Comparison of ENCODE assay signal across 11 cellular contexts in the genomic region with DNA sequence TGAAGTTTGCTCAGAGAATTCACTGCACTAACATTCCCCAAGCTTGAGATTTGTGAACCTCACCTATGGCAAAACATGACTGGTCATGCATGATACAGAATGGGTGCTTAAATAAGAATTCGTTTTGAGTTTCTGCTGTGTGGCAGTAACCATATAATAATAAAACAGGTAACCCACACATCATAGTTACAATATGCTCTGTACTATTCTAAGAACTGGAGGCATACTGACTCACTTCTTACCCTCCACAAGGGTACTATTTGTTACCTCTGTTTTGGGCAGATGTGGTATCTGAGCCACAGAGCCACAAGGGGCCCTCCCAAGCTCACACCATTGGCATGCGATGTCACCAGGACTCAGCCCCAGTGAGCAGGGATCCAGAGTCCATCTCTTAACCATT. TPM values are rescaled to one million over a fixed set of nuclear protein-coding genes. Genes with fewer than 3 reads are reported as not detected.
A peak's percentile ranks its signal among the peaks of the same experiment; 100 is the strongest.
DNase-seq lines count a peak whose midpoint lies in the region; ATAC-seq and FAIRE-seq lines count a peak whose summit lies in the region.
"Had no signal": no experiment of that assay in that cellular context is flagged by ENCODE, and none has a peak within 500 bp of the region (broad histone marks: within the 10 kb centered on the region; RNA-seq: fewer than 3 reads in every experiment).

No MANE protein-coding gene starts in this region.

- H3K27me3 ChIP-seq in small intestine (ENCODE audit: control insufficient read depth in 2 of 2, insufficient read depth in 2 of 2, low read length in 2 of 2), result no peaks in the 10 kb centered on the region

- H3K27ac Mint-ChIP-seq in natural killer cell treated with Interleukin-12 subunit alpha and Interleukin-12 subunit beta and Interleukin-15 and Interleukin-18, amount 100 ng/mL, for 72 hours, result peak overlapping the region; percentile 25 to 40
- H3K27ac Mint-ChIP-seq: activated CD4-positive, alpha-beta T cell treated with anti-CD3 and anti-CD28 coated beads, Interleukin-2, amount 10 ng/mL, durations not matched to agents 7 days and 5 days had no signal

- no peaks in the 10 kb centered on the region for H3K4me1 Mint-ChIP-seq in activated T-cell treated with anti-CD3 and anti-CD28 coated beads, Interleukin-2, amount 50 U/mL, for 4 hours (ENCODE audit: low read depth)
- H3K4me1 Mint-ChIP-seq in natural killer cell treated with Interleukin-12 subunit alpha and Interleukin-12 subunit beta and Interleukin-15 and Interleukin-18, amount 100 ng/mL, for 72 hours (ENCODE audit: low read depth in 2 of 2), result peaks cover 49 to 53% of the 10 kb centered on the region in 2 donors

- 62 to 81% (median 69%) methylated on average over 2 of the region's 2 CpGs for WGBS in small intestine, 3 donors

- FAIRE-seq in small intestine (lab: Jason Lieb, UNC), result no peak

- no peaks in the 10 kb centered on the region for H3K9me3 ChIP-seq in small intestine (ENCODE audit: control insufficient read depth, low read depth)

- H3K36me3 ChIP-seq in small intestine (ENCODE audit: control insufficient read depth in 2 of 2, insufficient read depth in 2 of 2, low read length in 2 of 2), result no peaks in the 10 kb centered on the region

- no peak overlapping the region for H3K4me3 Mint-ChIP-seq in activated T-cell treated with anti-CD3 and anti-CD28 coated beads, Interleukin-2, amount 50 U/mL, for 4 hours
- H3K4me3 Mint-ChIP-seq in natural killer cell treated with Interleukin-12 subunit alpha and Interleukin-12 subunit beta and Interleukin-15 and Interleukin-18, amount 100 ng/mL, for 72 hours, result peak overlapping the region; percentile 47
- H3K4me3 Mint-ChIP-seq: activated CD4-positive, alpha-beta T cell treated with anti-CD3 and anti-CD28 coated beads, Interleukin-2, amount 10 ng/mL, durations not matched to agents 7 days and 5 days had no signal

- H3K4me3 ChIP-seq in small intestine (ENCODE audit: low read depth in 1 of 2, low read length in 2 of 2), result no peak overlapping the region

- peak; percentile 24 to 49 for ATAC-seq in activated T-cell treated with anti-CD3 and anti-CD28 coated beads, Interleukin-2, amount 50 U/mL, for 4 hours
- ATAC-seq in GM21825 (IDR thresholded peaks at IDR 0.05; ENCODE audit: unreplicated experiment), result peak; percentile 32
- ATAC-seq in HG03469 (IDR thresholded peaks at IDR 0.05; ENCODE audit: unreplicated experiment), result peak; percentile 34
- ATAC-seq in natural killer cell treated with Interleukin-12 subunit alpha and Interleukin-12 subunit beta and Interleukin-15 and Interleukin-18, amount 100 ng/mL, for 72 hours, result peak; percentile 77 to 84

- H3K27ac ChIP-seq in small intestine (ENCODE audit: low read depth in 1 of 2, low read length in 1 of 2), result no peak overlapping the region

- no peaks in the 10 kb centered on the region for H3K27me3 Mint-ChIP-seq in activated T-cell treated with anti-CD3 and anti-CD28 coated beads, Interleukin-2, amount 50 U/mL, for 4 hours (ENCODE audit: low read depth)
- H3K27me3 Mint-ChIP-seq in natural killer cell treated with Interleukin-12 subunit alpha and Interleukin-12 subunit beta and Interleukin-15 and Interleukin-18, amount 100 ng/mL, for 72 hours, result peaks cover 0 to 5% of the 10 kb centered on the region in 2 donors
- H3K27me3 Mint-ChIP-seq: activated CD4-positive, alpha-beta T cell treated with anti-CD3 and anti-CD28 coated beads, Interleukin-2, amount 10 ng/mL, durations not matched to agents 7 days and 5 days had no signal

- no peak for DNase-seq in activated T-cell treated with anti-CD3 and anti-CD28 coated beads, Interleukin-2, amount 50 U/mL, for 4 hours
- DNase-seq in activated T-cell treated with anti-CD3 and anti-CD28 coated beads, Interleukin-2, amount 50 U/mL, for 1 hour, result no peak
- no peak for DNase-seq in natural killer cell treated with Interleukin-12 subunit alpha and Interleukin-12 subunit beta and Interleukin-15 and Interleukin-18, amount 100 ng/mL, for 72 hours (ENCODE audit: low spot score)
- DNase-seq in small intestine (no peak), DMS153 treated with DMSO at 0.1 percent for 48 hours (lab: John Stamatoyannopoulos, UW; ENCODE audit: unreplicated experiment) (no peak), SW480 (ENCODE audit: low spot score) (no peak)
- DNase-seq: activated CD4-positive, alpha-beta T cell treated with anti-CD3 and anti-CD28 coated beads, Interleukin-2, amount 10 ng/mL, durations not matched to agents 7 days and 5 days; DMS79; NCI-H510A had no signal

- peaks cover 19 to 22% of the 10 kb centered on the region in 2 donors for H3K4me1 ChIP-seq in small intestine (ENCODE audit: control insufficient read depth in 2 of 2, insufficient read depth in 1 of 2, low read depth in 1 of 2, low read length in 1 of 2)

- H3K36me3 Mint-ChIP-seq in activated T-cell treated with anti-CD3 and anti-CD28 coated beads, Interleukin-2, amount 50 U/mL, for 4 hours (ENCODE audit: insufficient read depth), result peaks cover 3% of the 10 kb centered on the region
- no peaks in the 10 kb centered on the region for H3K36me3 Mint-ChIP-seq in natural killer cell treated with Interleukin-12 subunit alpha and Interleukin-12 subunit beta and Interleukin-15 and Interleukin-18, amount 100 ng/mL, for 72 hours

- H3K9me3 Mint-ChIP-seq in activated T-cell treated with anti-CD3 and anti-CD28 coated beads, Interleukin-2, amount 50 U/mL, for 4 hours, result no peaks in the 10 kb centered on the region
- H3K9me3 Mint-ChIP-seq in natural killer cell treated with Interleukin-12 subunit alpha and Interleukin-12 subunit beta and Interleukin-15 and Interleukin-18, amount 100 ng/mL, for 72 hours, result no peaks in the 10 kb centered on the region

RNA-seq across cellular contexts. Expression of a gene that starts 17.6 kb away (rescaled TPM):
- 1 to 10 TPM; 1.7 to 3.0 (median 2.6) TPM for total RNA-seq in activated T-cell treated with anti-CD3 and anti-CD28 coated beads, Interleukin-2, amount 50 U/mL, for 4 hours
- total RNA-seq in natural killer cell treated with Interleukin-12 subunit alpha and Interleukin-12 subunit beta and Interleukin-15 and Interleukin-18, amount 100 ng/mL, for 72 hours, result 1 to 10 TPM; 1.8 to 3.3 TPM
- 10 to 100 TPM in 2 of 3 donors, 1 to 10 TPM in 1; 7.4 to 13.0 (median 11.7) TPM for polyA plus RNA-seq in small intestine
